In the genomic region with DNA sequence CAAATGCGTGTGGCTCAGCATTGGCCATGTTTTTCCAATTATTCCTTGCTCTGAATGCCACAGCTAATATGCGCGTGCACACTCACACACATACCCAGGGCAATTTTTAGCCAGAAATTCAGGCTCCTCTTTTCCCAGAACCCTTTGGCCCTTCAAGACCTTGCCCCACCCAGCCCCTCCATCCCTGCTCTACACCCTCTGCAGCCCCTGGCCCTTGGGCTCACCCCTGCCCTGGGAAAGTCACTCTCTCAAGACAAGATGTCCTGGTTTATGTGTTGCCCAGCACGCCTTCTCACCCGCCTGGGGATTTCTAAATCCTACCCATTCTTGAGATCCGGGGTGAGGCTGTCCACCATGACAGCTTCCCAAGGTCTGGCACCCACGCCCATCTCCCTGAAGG, we compare ENCODE assay signal across 6 cellular contexts.
"Had no signal": no experiment of that assay in that cellular context is flagged by ENCODE, and none has a peak within 500 bp of the region (broad histone marks: within the 10 kb centered on the region; RNA-seq: fewer than 3 reads in every experiment).

No MANE protein-coding gene starts in this region.

- ATAC-seq: GM23338, HCT116, K562 had no signal

- H3K4me1 Mint-ChIP-seq: GM23338 had no signal

- H3K36me3 ChIP-seq: HAP-1 had no signal

- H3K9me3 ChIP-seq: HAP-1 had no signal

- H3K4me1 ChIP-seq: HAP-1 had no signal

- H3K27ac Mint-ChIP-seq: GM23338, HFFc6 had no signal

- H3K9me3 Mint-ChIP-seq: HFFc6 had no signal

- H2AFZ ChIP-seq: GM23338 had no signal

- H3K4me3 Mint-ChIP-seq: GM23338, HFFc6 had no signal

- H3K4me2 ChIP-seq: GM23338 had no signal

- DNase-seq: HFFc6, IMR-90 had no signal

- H3K4me3 ChIP-seq: GM23338, HAP-1, K562 had no signal
